ENCODE assay signal across 20 cellular contexts in genomic region chr14:24857277-24857676, GRCh38.
DNase-seq lines count a peak whose midpoint lies in the region; ATAC-seq and TF ChIP-seq lines count a peak whose summit lies in the region.
"Had no signal": no experiment of that assay in that cellular context is flagged by ENCODE, and none has a peak within 500 bp of the region (broad histone marks: within the 10 kb centered on the region; RNA-seq: fewer than 3 reads in every experiment).

No MANE protein-coding gene starts in this region.

- no peaks in the 10 kb centered on the region for H3K27me3 ChIP-seq in colonic mucosa

- no peaks in the 10 kb centered on the region for H3K36me3 ChIP-seq in colonic mucosa

- H3K4me3 ChIP-seq in colonic mucosa: no peak overlapping the region
- H3K4me3 ChIP-seq: A549 had no signal

- no peak overlapping the region for H3K9ac ChIP-seq in colonic mucosa (ENCODE audit: low read depth in 2 of 2, low read length in 2 of 2)

- no peak for ATAC-seq in esophagus mucosa
- ATAC-seq in GM19397 (IDR thresholded peaks at IDR 0.05; ENCODE audit: unreplicated experiment): no peak
- ATAC-seq: A549, HCT116 had no signal

- H3K9me3 ChIP-seq in colonic mucosa: no peaks in the 10 kb centered on the region
- H3K9me3 ChIP-seq: A549 had no signal

- intact Hi-C loops in colonic mucosa (cut with DNase I): no loop called here

- H3K27ac ChIP-seq in colonic mucosa: peak overlapping the region; percentile 18
- H3K27ac ChIP-seq: 22Rv1, A549, C4-2B, HL-60 had no signal

- peaks cover 3% of the 10 kb centered on the region for H3K4me1 ChIP-seq in colonic mucosa

- DNase-seq in NCI-H2107 treated with DMSO at 0.1 percent for 48 hours (lab: John Stamatoyannopoulos, UW; ENCODE audit: unreplicated experiment): peak; percentile 86
- no peak for DNase-seq in NCI-H2107 (lab: John Stamatoyannopoulos, UW)
- DNase-seq in NCI-H2081 treated with DMSO at 0.1 percent for 48 hours (lab: John Stamatoyannopoulos, UW): peak; percentile 76
- DNase-seq in NCI-H748 (lab: John Stamatoyannopoulos, UW; ENCODE audit: unreplicated experiment): peak; percentile 94
- no peak for DNase-seq in colonic mucosa
- no peak for DNase-seq in stimulated activated CD4-positive, alpha-beta T cell treated with anti-CD3 and anti-CD28 coated beads, Interleukin-12 subunit alpha, Interleukin-12 subunit beta, amount 100 ng/mL, for 4 hours
- DNase-seq: AML-193; CD4-positive, alpha-beta T cell; DMS79 treated with DMSO at 0.1 percent for 48 hours; GF-D8; GOT3; H7; HFFc6 had no signal

- no peak for TF ChIP-seq CTCF in colonic mucosa (IDR thresholded peaks at IDR 0.05)

Comparison
In these comparisons a context has a peak if more than half of its experiments do, and no peak if none do; other contexts are left out.
1. DNase-seq: peak in NCI-H2107 treated with DMSO at 0.1 percent for 48 hours (single experiment), NCI-H2081 treated with DMSO at 0.1 percent for 48 hours (single experiment) and NCI-H748 (single experiment); none in NCI-H2107 (single experiment), colonic mucosa (single experiment) and stimulated activated CD4-positive, alpha-beta T cell treated with anti-CD3 and anti-CD28 coated beads, Interleukin-12 subunit alpha, Interleukin-12 subunit beta, amount 100 ng/mL, for 4 hours (single experiment).